ENCODE assay signal across 8 cellular contexts in the genomic region with DNA sequence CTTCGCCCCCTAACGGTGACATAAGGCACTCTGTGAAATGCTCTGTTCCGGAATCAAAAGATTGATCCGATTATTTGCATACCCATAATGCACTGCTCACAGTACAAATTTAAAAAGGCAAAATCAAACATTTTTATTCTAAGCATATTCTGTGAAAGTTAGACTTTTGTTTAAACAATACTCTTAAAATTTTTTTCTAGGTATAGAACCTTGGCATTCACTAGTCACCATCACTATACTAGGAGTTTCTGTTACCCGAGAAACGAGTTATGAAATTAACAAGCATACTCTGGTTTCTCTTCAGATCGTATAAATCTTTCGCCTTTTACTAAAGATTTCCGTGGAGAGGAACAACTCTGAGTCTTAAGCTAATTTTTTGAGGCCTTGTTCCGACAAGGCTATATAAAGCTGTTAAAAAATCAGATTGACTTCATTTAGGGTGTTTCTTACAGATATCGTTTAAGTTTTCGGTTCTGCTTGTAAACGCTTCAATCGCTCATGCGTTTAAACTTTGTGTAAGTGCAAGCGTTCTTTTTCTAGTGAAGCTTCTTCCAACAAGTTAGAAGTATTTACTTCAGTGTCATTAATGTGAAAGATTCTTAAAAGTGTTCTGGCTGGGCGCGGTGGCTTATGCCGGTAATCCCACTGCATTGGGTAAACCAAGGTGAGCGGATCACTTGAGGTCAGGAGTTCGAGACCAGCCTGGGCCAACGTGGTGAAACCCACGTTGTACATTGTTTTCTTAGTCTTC. TPM values are rescaled to one million over a fixed set of nuclear protein-coding genes. Genes with fewer than 3 reads are reported as not detected.
A peak's percentile ranks its signal among the peaks of the same experiment; 100 is the strongest.
DNase-seq lines count a peak whose midpoint lies in the region; ATAC-seq and TF ChIP-seq lines count a peak whose summit lies in the region.

TSS of gene RNU5B-1 (plus strand) at position 285 of the 751 bp plus-strand sequence.

- H3K4me1 ChIP-seq in OCI-LY3 (ENCODE audit: low read length), result peaks cover 23% of the 10 kb centered on the region
- H3K4me1 ChIP-seq in esophagus (ENCODE audit: control insufficient read depth in 2 of 2, insufficient read depth in 2 of 2, low read length in 1 of 2), result peaks cover 0 to 3% of the 10 kb centered on the region in 2 donors
- H3K4me1 ChIP-seq in mucosa of stomach (ENCODE audit: control insufficient read depth, insufficient read depth, low read length), result no peaks in the 10 kb centered on the region

- H3K79me2 ChIP-seq in OCI-LY3 (ENCODE audit: low read length), result no peaks in the 10 kb centered on the region

- peak within 1 kb of the TSS; percentile 89 for H3K27ac ChIP-seq in OCI-LY3 (ENCODE audit: low read length)
- H3K27ac ChIP-seq in esophagus (ENCODE audit: low read depth in 2 of 2, low read length in 1 of 2), result peak within 1 kb of the TSS; percentile 88 to 89

- peaks cover 12% of the 10 kb centered on the region for H3K27me3 ChIP-seq in OCI-LY3 (ENCODE audit: low read depth, low read length)
- no peaks in the 10 kb centered on the region for H3K27me3 ChIP-seq in esophagus (ENCODE audit: control insufficient read depth in 1 of 2, insufficient read depth in 2 of 2, low read length in 2 of 2)
- H3K27me3 ChIP-seq in mucosa of stomach (ENCODE audit: control insufficient read depth, insufficient read depth, low read length), result no peaks in the 10 kb centered on the region

- H2AFZ ChIP-seq in OCI-LY3 (ENCODE audit: low read depth, low read length), result peak within 1 kb of the TSS; percentile 53

- H3K9me3 ChIP-seq in OCI-LY3 (ENCODE audit: insufficient read depth, low read length), result no peaks in the 10 kb centered on the region
- no peaks in the 10 kb centered on the region for H3K9me3 ChIP-seq in esophagus (ENCODE audit: control insufficient read depth in 2 of 2, insufficient read depth in 1 of 2, low read depth in 1 of 2, low read length in 1 of 2)
- H3K9me3 ChIP-seq in mucosa of stomach (ENCODE audit: control insufficient read depth, low read length), result no peaks in the 10 kb centered on the region

- ATAC-seq in GM21390 (IDR thresholded peaks at IDR 0.05; ENCODE audit: unreplicated experiment), result peak; percentile 71

- H3K36me3 ChIP-seq in OCI-LY3 (replicated peaks; ENCODE audit: low read depth, low read length) (no peaks in the 10 kb centered on the region), esophagus (ENCODE audit: control insufficient read depth in 2 of 2, insufficient read depth in 2 of 2, low read length in 1 of 2) (no peaks in the 10 kb centered on the region), mucosa of stomach (ENCODE audit: control insufficient read depth, insufficient read depth, low read length) (no peaks in the 10 kb centered on the region)

- no peak; the same call in 1 of the 2 replicates for TF ChIP-seq CTCF in OCI-LY3 (IDR thresholded peaks at IDR 0.05; ENCODE audit: low read depth, low read length)

- peak; percentile 100 for DNase-seq in DMS114 treated with DMSO at 0.1 percent for 48 hours (lab: John Stamatoyannopoulos, UW; ENCODE audit: unreplicated experiment)
- peak in 74 of 76 experiments; percentile 17 to 96 (median 74) for DNase-seq in HUDEP-2 (lab: John Stamatoyannopoulos, UW; ENCODE audit: unreplicated experiment in 76 of 76)
- peak; percentile 48 for DNase-seq in activated T-cell treated with anti-CD3 and anti-CD28 coated beads for 4 hours
- DNase-seq in stimulated activated CD8-positive, alpha-beta memory T cell treated with anti-CD3 and anti-CD28 coated beads, Interleukin-7, amount 100 ng/mL, for 24 hours (ENCODE audit: low read depth), result peak; percentile 76

- 0% methylated on average over 23 of the region's 23 CpGs for WGBS in esophagus, 2 donors

- H3K4me3 ChIP-seq in OCI-LY3 (ENCODE audit: low read length), result peak within 1 kb of the TSS; percentile 75
- peak within 1 kb of the TSS; percentile 45 to 58 for H3K4me3 ChIP-seq in esophagus (ENCODE audit: low read depth in 1 of 2, low read length in 2 of 2)
- H3K4me3 ChIP-seq in mucosa of stomach (ENCODE audit: low read length), result peak within 1 kb of the TSS; percentile 53

- H3K9ac ChIP-seq in OCI-LY3 (ENCODE audit: low read length) (peak within 1 kb of the TSS; percentile 71), mucosa of stomach (ENCODE audit: low read length) (peak within 1 kb of the TSS; percentile 73)

- no peaks in the 10 kb centered on the region for H4K20me1 ChIP-seq in OCI-LY3 (ENCODE audit: insufficient read depth, low read length)

- peak within 1 kb of the TSS; percentile 92 for H3K4me2 ChIP-seq in OCI-LY3 (ENCODE audit: low read length)

RNA-seq across cellular contexts. Expression of gene RNU5B-1, which starts in this region (rescaled TPM):
- polyA plus RNA-seq in esophagus, result not detected

Comparison
In these comparisons a context has a peak if more than half of its experiments do, and no peak if none do; other contexts are left out.
1. Peak in every context shown above with its lines: DNase-seq, ATAC-seq, H3K4me3 ChIP-seq and H3K27ac ChIP-seq.
2. DNase-seq: peak in every context shown above with its lines; median percentile 100 in DMS114 treated with DMSO at 0.1 percent for 48 hours; 76 in stimulated activated CD8-positive, alpha-beta memory T cell treated with anti-CD3 and anti-CD28 coated beads, Interleukin-7, amount 100 ng/mL, for 24 hours; 74 in HUDEP-2; 48 in activated T-cell treated with anti-CD3 and anti-CD28 coated beads for 4 hours.